ENCODE assay signal across 28 cellular contexts in genomic region chr5:82975396-82975795, GRCh38.
DNase-seq lines count a peak whose midpoint lies in the region; FAIRE-seq and TF ChIP-seq lines count a peak whose summit lies in the region.
"Had no signal": no experiment of that assay in that cellular context is flagged by ENCODE, and none has a peak within 500 bp of the region (broad histone marks: within the 10 kb centered on the region; RNA-seq: fewer than 3 reads in every experiment).

No MANE protein-coding gene starts in this region.

- POLR2A ChIA-PET in RWPE1 (lab: Yijun Ruan, JAX; ENCODE audit: low non-redundant PET) (no interaction called here), HEK293T (lab: Yijun Ruan, JAX) (no interaction called here)

- H3K9me3 Mint-ChIP-seq in neural progenitor cell = peaks cover 20% of the 10 kb centered on the region

- H3F3A ChIP-seq in neural progenitor cell (ENCODE audit: low read depth) = peaks cover 11% of the 10 kb centered on the region

- H3K27ac ChIP-seq in RWPE1 (peak overlapping the region; percentile 18; the same call in 1 of the 2 replicates), neural progenitor cell (no peak overlapping the region), kidney (ENCODE audit: low read depth in 2 of 2, low read length in 2 of 2) (no peak overlapping the region)
- H3K27ac ChIP-seq: BLaER1 treated with 17β-estradiol and CSF1 and Interleukin-3, amounts not matched to agents 10 nM and 100 nM; dorsolateral prefrontal cortex; heart right ventricle; Peyer's patch; sigmoid colon; tibial artery had no signal

- H3K36me3 ChIP-seq in neural progenitor cell = no peaks in the 10 kb centered on the region
- H3K36me3 ChIP-seq in kidney (ENCODE audit: control insufficient read depth in 1 of 2, insufficient read depth in 2 of 2, low read length in 2 of 2) = no peaks in the 10 kb centered on the region
- H3K36me3 ChIP-seq: BLaER1 treated with 17β-estradiol and CSF1 and Interleukin-3, amounts not matched to agents 10 nM and 100 nM; heart right ventricle; Peyer's patch; sigmoid colon; tibial artery had no signal

- H3K9me3 ChIP-seq in neural progenitor cell (ENCODE audit: low read depth) (peaks cover 5% of the 10 kb centered on the region), kidney (ENCODE audit: control insufficient read depth in 1 of 2, low read length in 2 of 2) (peaks cover 6 to 11% of the 10 kb centered on the region in 2 donors)

- H3K4me2 ChIP-seq in neural progenitor cell = no peak overlapping the region
- H3K4me2 ChIP-seq: BLaER1 treated with 17β-estradiol and CSF1 and Interleukin-3, amounts not matched to agents 10 nM and 100 nM had no signal

- in situ Hi-C loops in Caki2 (cut with HindIII; ENCODE audit: low pct_unique_long_range_greater_than_20kb, low sequenced_read_pairs) = no loop called here

- no peak overlapping the region for H3K27ac Mint-ChIP-seq in neural progenitor cell
- H3K27ac Mint-ChIP-seq: brain; naive thymus-derived CD4-positive, alpha-beta T cell had no signal

- H3K9ac ChIP-seq in neural progenitor cell = no peak overlapping the region
- H3K9ac ChIP-seq in kidney (ENCODE audit: low read length in 2 of 2) = no peak overlapping the region
- H3K9ac ChIP-seq: BLaER1 treated with 17β-estradiol and CSF1 and Interleukin-3, amounts not matched to agents 10 nM and 100 nM had no signal

- H3K4me3 ChIP-seq in neural progenitor cell = no peak overlapping the region
- no peak overlapping the region for H3K4me3 ChIP-seq in kidney (ENCODE audit: low read length in 2 of 2)
- H3K4me3 ChIP-seq: BLaER1 treated with 17β-estradiol and CSF1 and Interleukin-3, amounts not matched to agents 10 nM and 100 nM; dorsolateral prefrontal cortex; heart right ventricle; Peyer's patch; sigmoid colon; tibial artery had no signal

- no peak for TF ChIP-seq CTCF in RWPE1 (conservative IDR thresholded peaks at IDR 0.05; ENCODE audit: low read depth)
- no peak for TF ChIP-seq CTCF in neural progenitor cell (IDR thresholded peaks at IDR 0.05)
- TF ChIP-seq CTCF in kidney (IDR thresholded peaks at IDR 0.05; ENCODE audit: borderline replicate concordance, extremely low read depth, insufficient read depth) = no peak

- no peak overlapping the region for H2AFZ ChIP-seq in neural progenitor cell (replicated peaks)

- H3K27me3 ChIP-seq in neural progenitor cell = no peaks in the 10 kb centered on the region
- H3K27me3 ChIP-seq: BLaER1 treated with 17β-estradiol and CSF1 and Interleukin-3, amounts not matched to agents 10 nM and 100 nM; dorsolateral prefrontal cortex; heart right ventricle; Peyer's patch; sigmoid colon; tibial artery had no signal

- CTCF ChIA-PET in RWPE1 (lab: Yijun Ruan, JAX) (no interaction called here), HEK293T (lab: Yijun Ruan, JAX) (no interaction called here)

- H3K4me1 ChIP-seq in neural progenitor cell (peaks cover 7% of the 10 kb centered on the region), kidney (ENCODE audit: control insufficient read depth in 1 of 2, insufficient read depth in 1 of 2, low read depth in 1 of 2, low read length in 2 of 2) (no peaks in the 10 kb centered on the region)
- H3K4me1 ChIP-seq: BLaER1 treated with 17β-estradiol and CSF1 and Interleukin-3, amounts not matched to agents 10 nM and 100 nM; heart right ventricle; Peyer's patch; sigmoid colon; tibial artery had no signal

- H4K20me1 ChIP-seq in neural progenitor cell (ENCODE audit: low read depth) = no peaks in the 10 kb centered on the region
- H4K20me1 ChIP-seq: BLaER1 treated with 17β-estradiol and CSF1 and Interleukin-3, amounts not matched to agents 10 nM and 100 nM had no signal

- DNase-seq in Caki2 (ENCODE audit: low read depth) = peak; percentile 35
- DNase-seq in ELF-1 (ENCODE audit: low read depth, low spot score) = peak; percentile 7
- no peak for DNase-seq in RWPE1 (ENCODE audit: low spot score)
- DNase-seq in neural progenitor cell (ENCODE audit: low spot score) = peak; percentile 10
- DNase-seq in NCI-H345 (lab: John Stamatoyannopoulos, UW) = no peak
- DNase-seq in kidney = no peak
- no peak for DNase-seq in HEK293T (ENCODE audit: extremely low spot score)
- DNase-seq: activated CD4-positive, alpha-beta T cell treated with anti-CD3 and anti-CD28 coated beads, Interleukin-2, amount 50 U/mL, for 4 hours; activated CD8-positive, alpha-beta memory T cell treated with anti-CD3 and anti-CD28 coated beads, Interleukin-2, amount 50 U/mL, for 4 hours; activated naive CD4-positive, alpha-beta T cell; cerebellar nuclear complex; DMS79; dorsolateral prefrontal cortex; heart right ventricle; midbrain; naive thymus-derived CD4-positive, alpha-beta T cell; NCI-H1694; NCI-H2171; NCI-H524 treated with DMSO at 0.1 percent for 48 hours; occipital lobe; Peyer's patch; sigmoid colon; stimulated activated CD4-positive, alpha-beta T cell treated with anti-CD3 and anti-CD28 coated beads, Interleukin-4, amount 100 ng/mL, for 24 hours; T1000; tibial artery had no signal

- no peaks in the 10 kb centered on the region for H3K4me1 Mint-ChIP-seq in neural progenitor cell
- H3K4me1 Mint-ChIP-seq: brain; naive thymus-derived CD4-positive, alpha-beta T cell had no signal

- peaks cover 3% of the 10 kb centered on the region for H3K27me3 Mint-ChIP-seq in neural progenitor cell (ENCODE audit: insufficient read depth, low read depth)

- FAIRE-seq in kidney (lab: Jason Lieb, UNC) = no peak
- FAIRE-seq: frontal cortex had no signal

- no peaks in the 10 kb centered on the region for H3K36me3 Mint-ChIP-seq in neural progenitor cell

- no peak overlapping the region for H3K4me3 Mint-ChIP-seq in neural progenitor cell
- H3K4me3 Mint-ChIP-seq: brain; naive thymus-derived CD4-positive, alpha-beta T cell had no signal

- intact Hi-C loops in kidney (cut with DNase I) = no loop called here

- H3K79me2 ChIP-seq in neural progenitor cell (ENCODE audit: low read depth) = no peaks in the 10 kb centered on the region

TF ChIP-seq in HEK293T, 16 proteins besides CTCF, POLR2A, EP300 and RAD21:
- TF ChIP-seq SP1 (IDR thresholded peaks at IDR 0.05) (no peak), CTBP1 (IDR thresholded peaks at IDR 0.05; ENCODE audit: borderline replicate concordance) (no peak), ZNF384 (IDR thresholded peaks at IDR 0.05) (no peak), NFRKB (IDR thresholded peaks at IDR 0.05) (no peak), ARNT (IDR thresholded peaks at IDR 0.05) (no peak), TARDBP (IDR thresholded peaks at IDR 0.05) (no peak), LEF1 (IDR thresholded peaks at IDR 0.05; ENCODE audit: borderline replicate concordance) (no peak), FOXK2 (IDR thresholded peaks at IDR 0.05) (no peak), L3MBTL2 (conservative IDR thresholded peaks at IDR 0.05) (no peak), FOXA1 (IDR thresholded peaks at IDR 0.05) (no peak), FOXM1 (IDR thresholded peaks at IDR 0.05; ENCODE audit: borderline replicate concordance) (no peak), PKNOX1 (IDR thresholded peaks at IDR 0.05) (no peak), BHLHE40 (IDR thresholded peaks at IDR 0.05; ENCODE audit: borderline replicate concordance) (no peak), ELF4 (IDR thresholded peaks at IDR 0.05) (no peak), SUZ12 (IDR thresholded peaks at IDR 0.05) (no peak), HDGF (IDR thresholded peaks at IDR 0.05; ENCODE audit: borderline replicate concordance) (no peak)
TF ChIP-seq in HEK293T: peak in this region for 0.

Comparison
In these comparisons a context has a peak if more than half of its experiments do, and no peak if none do; other contexts are left out.
1. DNase-seq: peak in Caki2 (single experiment), ELF-1 (single experiment) and neural progenitor cell (single experiment); none in RWPE1 (single experiment), NCI-H345 (single experiment), kidney (single experiment) and HEK293T (single experiment).